29 cellular contexts compared by ENCODE assay signal in the genomic region with DNA sequence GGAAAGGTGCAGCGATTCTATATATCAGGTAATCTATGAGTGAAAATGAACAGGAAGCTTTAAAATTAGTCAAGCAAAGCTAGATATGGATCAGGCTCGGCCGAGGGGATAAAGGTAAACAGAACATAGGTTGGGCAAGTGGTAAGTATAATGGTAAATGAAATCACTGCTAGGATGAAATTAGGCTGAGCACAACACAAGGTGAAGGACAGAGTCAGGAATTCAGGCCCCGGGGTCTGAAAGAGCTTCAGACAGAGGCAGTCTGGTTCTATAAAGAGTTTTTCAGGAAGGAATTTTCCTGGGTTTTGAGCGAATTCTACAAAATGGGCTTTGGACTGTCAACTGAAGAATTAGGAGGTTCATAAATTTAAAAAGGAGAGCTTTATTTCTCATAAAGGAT.
"Had no signal": no experiment of that assay in that cellular context is flagged by ENCODE, and none has a peak within 500 bp of the region (broad histone marks: within the 10 kb centered on the region; RNA-seq: fewer than 3 reads in every experiment).

No MANE protein-coding gene starts in this region.

- H3K4me1 Mint-ChIP-seq: activated naive CD8-positive, alpha-beta T cell treated with anti-CD3 and anti-CD28 coated beads for 36 hours; stimulated activated effector memory CD8-positive, alpha-beta T cell treated with anti-CD3 and anti-CD28 coated beads, Interleukin-12 subunit alpha, Interleukin-12 subunit beta, amount 100 ng/mL, for 72 hours had no signal

- H3K27me3 Mint-ChIP-seq: activated naive CD8-positive, alpha-beta T cell treated with anti-CD3 and anti-CD28 coated beads for 36 hours; progenitor cell of endocrine pancreas; stimulated activated naive CD8-positive, alpha-beta T cell treated with anti-CD3 and anti-CD28 coated beads, Interleukin-15, Interleukin-2, amounts not matched to agents 100 ng/mL and 50 ng/mL, for 24 hours had no signal

- H3K4me1 ChIP-seq: adrenal gland, body of pancreas, colonic mucosa, gastrocnemius medialis, right lobe of liver, uterus had no signal

- H3K27ac ChIP-seq: adrenal gland, body of pancreas, cardiac muscle cell, colonic mucosa, dorsolateral prefrontal cortex, gastrocnemius medialis, ovary, right lobe of liver, thoracic aorta, uterus had no signal

- ATAC-seq: body of pancreas; gastrocnemius medialis; left cardiac atrium; natural killer cell; right lobe of liver; stimulated activated effector memory CD8-positive, alpha-beta T cell treated with anti-CD3 and anti-CD28 coated beads, Interleukin-12 subunit alpha, Interleukin-12 subunit beta, amount 100 ng/mL, for 72 hours had no signal

- H3K27me3 ChIP-seq: adrenal gland, body of pancreas, cardiac muscle cell, colonic mucosa, dorsolateral prefrontal cortex, gastrocnemius medialis, ovary, right lobe of liver, uterus had no signal

- H3K9me3 Mint-ChIP-seq: stimulated activated naive CD8-positive, alpha-beta T cell treated with anti-CD3 and anti-CD28 coated beads, Interleukin-15, Interleukin-2, amounts not matched to agents 100 ng/mL and 50 ng/mL, for 24 hours had no signal

- H3K9me3 ChIP-seq: adrenal gland, body of pancreas, colonic mucosa, gastrocnemius medialis, ovary, right lobe of liver, thoracic aorta, uterus had no signal

- H3K36me3 Mint-ChIP-seq: activated naive CD8-positive, alpha-beta T cell treated with anti-CD3 and anti-CD28 coated beads for 36 hours; natural killer cell; stimulated activated effector memory CD8-positive, alpha-beta T cell treated with anti-CD3 and anti-CD28 coated beads, Interleukin-12 subunit alpha, Interleukin-12 subunit beta, amount 100 ng/mL, for 72 hours had no signal

- DNase-seq: activated CD4-positive, alpha-beta T cell treated with anti-CD3 and anti-CD28 coated beads for 4 hours; activated CD4-positive, alpha-beta T cell treated with anti-CD3 and anti-CD28 coated beads, Interleukin-2, amount 50 U/mL, for 4 hours; activated CD8-positive, alpha-beta memory T cell treated with anti-CD3 and anti-CD28 coated beads for 24 hours; activated effector memory CD4-positive, alpha-beta T cell treated with Interleukin-2 at 50 U/mL for 16 hours; activated naive CD4-positive, alpha-beta T cell treated with anti-CD3 and anti-CD28 coated beads for 36 hours; activated naive CD8-positive, alpha-beta T cell treated with anti-CD3 and anti-CD28 coated beads for 36 hours; adrenal gland; aorta; body of pancreas; cerebellar nuclear complex; colonic mucosa; dorsolateral prefrontal cortex; effector memory CD4-positive, alpha-beta T cell; gastrocnemius medialis; glutamatergic neuron; left cardiac atrium; mammary epithelial cell; natural killer cell; ovary; right lobe of liver; stimulated activated CD4-positive, alpha-beta T cell treated with anti-CD3 and anti-CD28 coated beads, Interleukin-12 subunit alpha, Interleukin-12 subunit beta, amount 100 ng/mL, for 4 hours; stimulated activated CD4-positive, alpha-beta T cell treated with anti-CD3 and anti-CD28 coated beads, Interleukin-4, amount 100 ng/mL, for 24 hours; trophoblast cell; uterus had no signal

- H3K4me3 Mint-ChIP-seq: activated naive CD4-positive, alpha-beta T cell treated with anti-CD3 and anti-CD28 coated beads for 36 hours; activated naive CD8-positive, alpha-beta T cell treated with anti-CD3 and anti-CD28 coated beads for 36 hours; natural killer cell; stimulated activated effector memory CD8-positive, alpha-beta T cell treated with anti-CD3 and anti-CD28 coated beads, Interleukin-12 subunit alpha, Interleukin-12 subunit beta, amount 100 ng/mL, for 72 hours; stimulated activated naive CD8-positive, alpha-beta T cell treated with anti-CD3 and anti-CD28 coated beads, Interleukin-15, Interleukin-2, amounts not matched to agents 100 ng/mL and 50 ng/mL, for 24 hours had no signal

- H3K27ac Mint-ChIP-seq: activated naive CD4-positive, alpha-beta T cell treated with anti-CD3 and anti-CD28 coated beads for 36 hours; activated naive CD8-positive, alpha-beta T cell treated with anti-CD3 and anti-CD28 coated beads for 36 hours; natural killer cell; progenitor cell of endocrine pancreas; stimulated activated effector memory CD8-positive, alpha-beta T cell treated with anti-CD3 and anti-CD28 coated beads, Interleukin-12 subunit alpha, Interleukin-12 subunit beta, amount 100 ng/mL, for 72 hours; stimulated activated naive CD8-positive, alpha-beta T cell treated with anti-CD3 and anti-CD28 coated beads, Interleukin-15, Interleukin-2, amounts not matched to agents 100 ng/mL and 50 ng/mL, for 24 hours had no signal
